Comparison of ENCODE assay signal across 8 cellular contexts in the genomic region with DNA sequence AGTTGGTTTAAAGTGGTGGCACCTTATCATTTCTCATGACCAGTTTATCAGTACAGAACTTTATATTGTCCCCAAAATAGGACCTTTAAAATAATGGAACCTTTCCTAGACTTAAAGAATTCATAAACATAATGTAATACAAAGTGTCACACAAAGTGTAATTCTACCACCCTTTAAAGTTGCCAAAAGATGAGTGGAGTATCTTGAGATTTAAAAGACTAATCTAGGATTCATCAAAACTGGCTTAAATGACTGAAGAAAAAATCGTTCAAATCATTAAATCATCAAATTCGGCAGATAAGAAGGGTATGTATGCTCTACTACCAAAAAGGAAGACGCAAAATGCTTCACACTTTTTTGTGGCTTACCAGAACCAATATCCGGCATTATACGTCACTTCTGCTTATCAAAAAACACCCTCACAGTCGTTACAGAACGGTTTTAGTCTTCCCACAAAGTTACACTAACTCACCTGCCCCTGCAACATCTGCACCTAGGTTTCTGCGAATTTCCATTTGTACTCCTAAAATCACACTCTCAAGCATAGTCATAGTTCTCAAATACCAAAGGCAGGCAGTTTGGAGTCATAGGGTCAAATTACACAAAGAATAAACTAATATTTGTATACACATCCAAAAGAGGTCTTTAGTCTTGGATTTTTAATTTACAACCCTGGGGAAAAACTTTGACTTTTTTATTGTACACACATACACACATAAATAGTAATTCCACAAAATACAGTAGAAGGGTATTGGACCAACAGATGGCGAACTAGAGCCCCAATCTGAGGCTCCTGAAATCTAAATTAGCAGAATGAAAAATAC. TPM values are rescaled to one million over a fixed set of nuclear protein-coding genes. Genes with fewer than 3 reads are reported as not detected.
A peak's percentile ranks its signal among the peaks of the same experiment; 100 is the strongest.
DNase-seq lines count a peak whose midpoint lies in the region; TF ChIP-seq lines count a peak whose summit lies in the region.
"Had no signal": no experiment of that assay in that cellular context is flagged by ENCODE, and none has a peak within 500 bp of the region (broad histone marks: within the 10 kb centered on the region; RNA-seq: fewer than 3 reads in every experiment).

No MANE protein-coding gene starts in this region.

- DNase-seq in ELR (ENCODE audit: low read depth) (peak; percentile 84), SKM-1 treated with dmso at 0.1 percent for 144 hours (lab: John Stamatoyannopoulos, UW; ENCODE audit: unreplicated experiment) (peak; percentile 59), cardiac fibroblast (ENCODE audit: low read depth in 2 of 2) (peak; percentile 63 to 73), medulla oblongata (ENCODE audit: extremely low spot score) (peak; percentile 59), posterior cingulate gyrus (no peak)
- DNase-seq in Jurkat, Clone E6-1 (ENCODE audit: low read depth, low spot score) = peak; percentile 100

- H3K9me3 ChIP-seq in subcutaneous abdominal adipose tissue (ENCODE audit: control insufficient read depth in 5 of 5, low read length in 5 of 5) = no peaks in the 10 kb centered on the region
- H3K9me3 ChIP-seq: mucosa of descending colon had no signal

- H3K27ac ChIP-seq in subcutaneous abdominal adipose tissue (ENCODE audit: low read depth, low read length) = peak overlapping the region; percentile 91

- intact Hi-C loops in posterior cingulate gyrus (cut with DNase I) = loop anchor here (2.0 to 10.0 kb wide), 4 partner anchors 18 to 300 kb away; a partner anchor contains a TSS

- peak; percentile 72 for TF ChIP-seq CTCF in cardiac fibroblast (IDR thresholded peaks at IDR 0.05; ENCODE audit: low read depth, low read length)

- peak overlapping the region in 4 of 5 donors; percentile 70 to 96 (median 90) for H3K9ac ChIP-seq in subcutaneous abdominal adipose tissue (ENCODE audit: low read length in 5 of 5)

- H3K4me1 ChIP-seq in subcutaneous abdominal adipose tissue (ENCODE audit: control insufficient read depth in 5 of 5, insufficient read depth in 5 of 5, low read length in 5 of 5) = peaks cover 0 to 43% (median 35%) of the 10 kb centered on the region in 5 donors

- H3K36me3 ChIP-seq in subcutaneous abdominal adipose tissue (ENCODE audit: control insufficient read depth in 5 of 5, insufficient read depth in 5 of 5, low read length in 5 of 5) = peaks cover 0 to 4% (median 0%) of the 10 kb centered on the region in 5 donors

- peak overlapping the region; percentile 67 for H3K4me3 ChIP-seq in Jurkat, Clone E6-1 (ENCODE audit: low read length)
- H3K4me3 ChIP-seq in cardiac fibroblast (replicated peaks in 1 of 2; ENCODE audit: low read depth in 2 of 2, low read length in 2 of 2) = peak overlapping the region; percentile 69 to 74
- peak overlapping the region; percentile 70 to 95 (median 93) for H3K4me3 ChIP-seq in subcutaneous abdominal adipose tissue (ENCODE audit: low read depth in 1 of 5, low read length in 5 of 5)

- H3K27me3 ChIP-seq in subcutaneous abdominal adipose tissue (ENCODE audit: control insufficient read depth in 5 of 5, insufficient read depth in 4 of 5, low read length in 5 of 5) = no peaks in the 10 kb centered on the region

RNA-seq across cellular contexts. Expression of a gene that starts 1.4 kb away (rescaled TPM):
- 41.7 TPM for polyA plus RNA-seq in Jurkat, Clone E6-1 (2012; ENCODE audit: insufficient read depth, insufficient read length)

Comparison
In these comparisons a context has a peak if more than half of its experiments do, and no peak if none do; other contexts are left out.
1. DNase-seq: peak in ELR (single experiment), Jurkat, Clone E6-1 (single experiment), SKM-1 treated with dmso at 0.1 percent for 144 hours (single experiment), cardiac fibroblast (2 of 2) and medulla oblongata (single experiment); none in posterior cingulate gyrus (0 of 10).
2. Peak in every context shown above with its lines, with median percentiles within 50 percentile points of each other: H3K4me3 ChIP-seq.